Comparison of ENCODE assay signal across 1 cellular context in the genomic region with DNA sequence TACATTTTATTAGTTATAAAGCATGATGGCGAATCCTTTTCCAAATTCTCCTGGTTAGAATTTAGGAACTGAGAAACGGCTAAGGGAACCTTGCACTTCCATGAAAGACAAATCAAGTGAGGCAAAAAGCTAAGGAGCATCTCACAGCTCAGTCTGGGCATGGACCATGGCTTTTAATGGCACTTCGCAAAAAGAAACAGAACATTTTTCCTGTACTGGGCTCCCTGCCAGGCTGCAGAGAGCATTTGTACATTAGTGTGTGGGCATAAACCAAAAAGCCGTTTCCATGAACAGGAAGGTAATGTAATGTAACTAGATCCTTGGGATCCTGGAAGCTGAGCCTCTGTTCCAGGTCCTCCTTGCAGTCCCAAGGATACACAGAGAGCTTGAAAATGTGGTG.
TF ChIP-seq lines count a peak whose summit lies in the region.

No MANE protein-coding gene starts in this region.

TF ChIP-seq in WTC11, 78 proteins besides CTCF, POLR2A, EP300 and RAD21 (continued from another document):
- TF ChIP-seq PRDM15 (CRISPR knock-in tag; IDR thresholded peaks at IDR 0.05): no peak
- TF ChIP-seq GTF2I (CRISPR knock-in tag; conservative IDR thresholded peaks at IDR 0.05): no peak
- TF ChIP-seq ZSCAN18 (CRISPR knock-in tag; IDR thresholded peaks at IDR 0.05): no peak
TF ChIP-seq in WTC11: peak in this region for 0.
